8 cellular contexts compared by ENCODE assay signal in the genomic region with DNA sequence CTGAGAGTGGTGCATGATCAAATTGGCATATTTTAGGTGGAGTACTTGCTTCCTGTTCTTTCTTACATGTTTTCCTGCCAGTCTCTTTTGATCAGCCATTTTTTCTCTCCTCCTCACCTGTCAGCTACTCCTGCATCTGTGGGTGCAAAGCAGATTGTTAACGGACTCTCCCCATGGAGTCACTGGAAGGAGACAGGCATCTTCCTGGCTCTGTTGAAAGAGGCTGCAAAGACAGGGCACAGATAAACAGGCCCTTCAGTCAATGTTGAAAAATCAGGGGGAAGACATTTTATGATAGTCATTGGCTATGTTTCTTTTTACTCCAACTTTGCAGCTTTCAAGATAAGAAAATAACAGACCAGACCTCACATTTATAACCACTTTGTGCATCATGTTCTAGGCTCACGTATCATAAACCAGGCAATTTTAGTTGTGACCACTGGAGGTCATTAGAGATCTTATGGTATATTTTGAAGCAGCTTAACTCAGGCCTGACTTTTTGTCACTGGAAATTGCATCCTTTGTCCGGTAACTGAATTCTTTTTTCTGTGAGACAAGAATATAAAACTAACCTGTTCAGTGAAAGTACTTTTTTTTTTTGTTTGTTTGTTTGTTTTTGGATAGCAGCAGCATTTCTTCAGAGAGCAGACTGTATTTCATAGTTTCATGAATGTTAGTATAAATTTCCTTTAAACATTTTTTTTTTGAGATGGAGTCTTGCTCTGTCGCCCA. TPM values are rescaled to one million over a fixed set of nuclear protein-coding genes. Genes with fewer than 3 reads are reported as not detected.
DNase-seq lines count a peak whose midpoint lies in the region; ATAC-seq, FAIRE-seq and TF ChIP-seq lines count a peak whose summit lies in the region.

No MANE protein-coding gene starts in this region.

- in situ Hi-C loops in gastrocnemius medialis (cut with MboI; ENCODE audit: low sequenced_read_pairs in 4 of 4), result loop anchor here (5.0 to 25.0 kb wide), 4 partner anchors 169 to 549 kb away; a partner anchor contains a TSS

- WGBS in heart right ventricle, 2 donors, result 31 to 37% methylated on average over 4 of the region's 4 CpGs

- H3K27ac ChIP-seq in heart right ventricle (peak overlapping the region in 1 of 10 donors; percentile 30), gastrocnemius medialis (no peak overlapping the region)

- peaks cover 38% of the 10 kb centered on the region for H3K4me1 Mint-ChIP-seq in activated T-helper 2 cell treated with anti-CD3 and anti-CD28 coated beads, Interferon-gamma antibody, Interleukin-2, Interleukin-4, amounts not matched to agents 10 μg/mL and 5 μg/mL and 100 μg/mL, durations not matched to agents 14 hours and 24 hours and 36 hours (ENCODE audit: low read depth)

- TF ChIP-seq POLR2A in gastrocnemius medialis (IDR thresholded peaks at IDR 0.05), result no peak

- peak; percentile 82 for TF ChIP-seq CTCF in D721Med (IDR thresholded peaks at IDR 0.05; ENCODE audit: insufficient read depth, missing control alignments)
- peak; percentile 64 to 83 (median 75) for TF ChIP-seq CTCF in heart right ventricle (IDR thresholded peaks at IDR 0.05)
- TF ChIP-seq CTCF in gastrocnemius medialis (IDR thresholded peaks at IDR 0.05 in 4 of 5, conservative IDR thresholded peaks at IDR 0.05 in 1 of 5), result peak; percentile 41 to 68 (median 57)

- H3K27me3 ChIP-seq in heart right ventricle (no peaks in the 10 kb centered on the region), gastrocnemius medialis (no peaks in the 10 kb centered on the region)

- intact Hi-C loops in activated T-helper 2 cell treated with anti-CD3 and anti-CD28 coated beads, Interferon-gamma antibody, Interleukin-2, Interleukin-4, amounts not matched to agents 10 μg/mL and 5 μg/mL and 100 μg/mL, durations not matched to agents 14 hours and 24 hours and 36 hours (cut with micrococcal nuclease), result loop anchor here (1.0 to 5.0 kb wide), 10 partner anchors 56 to 559 kb away; a partner anchor contains a TSS
- intact Hi-C loops in heart right ventricle (cut with DNase I) (loop anchor here (1.0 to 10.0 kb wide), 13 partner anchors 109 to 551 kb away; a partner anchor contains a TSS), gastrocnemius medialis (cut with DNase I; ENCODE audit: low total_unique reads) (loop anchor here (1.0 kb wide), 1 partner anchor 172 kb away; a partner anchor contains a TSS)

- H3K36me3 ChIP-seq in heart right ventricle (no peaks in the 10 kb centered on the region), gastrocnemius medialis (no peaks in the 10 kb centered on the region)

- no peaks in the 10 kb centered on the region for H3K9me3 Mint-ChIP-seq in activated T-helper 2 cell treated with anti-CD3 and anti-CD28 coated beads, Interferon-gamma antibody, Interleukin-2, Interleukin-4, amounts not matched to agents 10 μg/mL and 5 μg/mL and 100 μg/mL, durations not matched to agents 14 hours and 24 hours and 36 hours

- FAIRE-seq in D721Med (lab: Jason Lieb, UNC), result peak; percentile 94

- H3K4me3 ChIP-seq in heart right ventricle (no peak overlapping the region), gastrocnemius medialis (no peak overlapping the region)

- H3K4me3 Mint-ChIP-seq in activated T-helper 2 cell treated with anti-CD3 and anti-CD28 coated beads, Interferon-gamma antibody, Interleukin-2, Interleukin-4, amounts not matched to agents 10 μg/mL and 5 μg/mL and 100 μg/mL, durations not matched to agents 14 hours and 24 hours and 36 hours (ENCODE audit: low read depth), result no peak overlapping the region

- peaks cover 0 to 17% (median 0%) of the 10 kb centered on the region in 9 donors for H3K4me1 ChIP-seq in heart right ventricle
- no peaks in the 10 kb centered on the region for H3K4me1 ChIP-seq in gastrocnemius medialis

- H3K36me3 Mint-ChIP-seq in activated T-helper 2 cell treated with anti-CD3 and anti-CD28 coated beads, Interferon-gamma antibody, Interleukin-2, Interleukin-4, amounts not matched to agents 10 μg/mL and 5 μg/mL and 100 μg/mL, durations not matched to agents 14 hours and 24 hours and 36 hours (ENCODE audit: low read depth), result no peaks in the 10 kb centered on the region

- peak overlapping the region; percentile 79 for H3K27ac Mint-ChIP-seq in activated T-helper 2 cell treated with anti-CD3 and anti-CD28 coated beads, Interferon-gamma antibody, Interleukin-2, Interleukin-4, amounts not matched to agents 10 μg/mL and 5 μg/mL and 100 μg/mL, durations not matched to agents 14 hours and 24 hours and 36 hours

- no peaks in the 10 kb centered on the region for H3K9me3 ChIP-seq in heart right ventricle
- no peaks in the 10 kb centered on the region for H3K9me3 ChIP-seq in gastrocnemius medialis

- no peaks in the 10 kb centered on the region for H3K27me3 Mint-ChIP-seq in activated T-helper 2 cell treated with anti-CD3 and anti-CD28 coated beads, Interferon-gamma antibody, Interleukin-2, Interleukin-4, amounts not matched to agents 10 μg/mL and 5 μg/mL and 100 μg/mL, durations not matched to agents 14 hours and 24 hours and 36 hours (ENCODE audit: low read depth)

- peak; percentile 36 for DNase-seq in D721Med (ENCODE audit: insufficient read length, low spot score)
- peak; percentile 29 to 76 for DNase-seq in NCI-H446 (lab: John Stamatoyannopoulos, UW)
- DNase-seq in activated T-helper 2 cell treated with anti-CD3 and anti-CD28 coated beads, Interferon-gamma antibody, Interleukin-2, Interleukin-4, amounts not matched to agents 10 μg/mL and 5 μg/mL and 100 μg/mL, durations not matched to agents 14 hours and 24 hours and 36 hours (ENCODE audit: low spot score), result no peak
- no peak for DNase-seq in heart right ventricle
- DNase-seq in gastrocnemius medialis, result no peak
- DNase-seq in stimulated activated CD4-positive, alpha-beta T cell treated with anti-CD3 and anti-CD28 coated beads, Interleukin-4, amount 100 ng/mL, for 1 hour, result no peak

- peak; percentile 54 for ATAC-seq in GM19043 (IDR thresholded peaks at IDR 0.05; ENCODE audit: low read depth, unreplicated experiment)
- peak; percentile 61 for ATAC-seq in HG03342 (IDR thresholded peaks at IDR 0.05; ENCODE audit: unreplicated experiment)
- ATAC-seq in heart right ventricle, result peak in 7 of 8 donors; percentile 66 to 85 (median 74)
- ATAC-seq in gastrocnemius medialis, result peak; percentile 50 to 84

RNA-seq across cellular contexts. Expression of a gene that starts 20.1 kb away (rescaled TPM):
- total RNA-seq in activated T-helper 2 cell treated with anti-CD3 and anti-CD28 coated beads, Interferon-gamma antibody, Interleukin-2, Interleukin-4, amounts not matched to agents 10 μg/mL and 5 μg/mL and 100 μg/mL, durations not matched to agents 14 hours and 24 hours and 36 hours, result not detected in 2 replicates
- total RNA-seq in heart right ventricle (1 to 10 TPM; 1.2 to 9.9 (median 4.0) TPM), gastrocnemius medialis (not detected)
- 1 to 10 TPM in 1 of 2 donors, under 1 TPM in 1; 0.28 to 1.2 TPM for polyA plus RNA-seq in heart right ventricle

RNA-seq across cellular contexts. Expression of a gene that starts 42.4 kb away (rescaled TPM):
- 18.2 and 19.2 TPM in 2 replicates for total RNA-seq in activated T-helper 2 cell treated with anti-CD3 and anti-CD28 coated beads, Interferon-gamma antibody, Interleukin-2, Interleukin-4, amounts not matched to agents 10 μg/mL and 5 μg/mL and 100 μg/mL, durations not matched to agents 14 hours and 24 hours and 36 hours
- total RNA-seq in heart right ventricle (10 to 100 TPM in 3 of 10 donors, 1 to 10 TPM in 7; 4.9 to 15.6 (median 9.5) TPM), gastrocnemius medialis (1 to 10 TPM; 4.6 to 8.4 (median 5.6) TPM)
- 10 to 100 TPM in 1 of 2 donors, 1 to 10 TPM in 1; 7.9 to 25.4 TPM for polyA plus RNA-seq in heart right ventricle

Comparison
In these comparisons a context has a peak if more than half of its experiments do, and no peak if none do; other contexts are left out.
1. DNase-seq: peak in D721Med (single experiment) and NCI-H446 (2 of 2); none in activated T-helper 2 cell treated with anti-CD3 and anti-CD28 coated beads, Interferon-gamma antibody, Interleukin-2, Interleukin-4, amounts not matched to agents 10 μg/mL and 5 μg/mL and 100 μg/mL, durations not matched to agents 14 hours and 24 hours and 36 hours (single experiment), heart right ventricle (0 of 2), gastrocnemius medialis (0 of 2) and stimulated activated CD4-positive, alpha-beta T cell treated with anti-CD3 and anti-CD28 coated beads, Interleukin-4, amount 100 ng/mL, for 1 hour (single experiment).
2. Peak in every context shown above with its lines, with median percentiles within 50 percentile points of each other: CTCF ChIP-seq and ATAC-seq.